ENCODE assay signal across 20 cellular contexts in the genomic region with DNA sequence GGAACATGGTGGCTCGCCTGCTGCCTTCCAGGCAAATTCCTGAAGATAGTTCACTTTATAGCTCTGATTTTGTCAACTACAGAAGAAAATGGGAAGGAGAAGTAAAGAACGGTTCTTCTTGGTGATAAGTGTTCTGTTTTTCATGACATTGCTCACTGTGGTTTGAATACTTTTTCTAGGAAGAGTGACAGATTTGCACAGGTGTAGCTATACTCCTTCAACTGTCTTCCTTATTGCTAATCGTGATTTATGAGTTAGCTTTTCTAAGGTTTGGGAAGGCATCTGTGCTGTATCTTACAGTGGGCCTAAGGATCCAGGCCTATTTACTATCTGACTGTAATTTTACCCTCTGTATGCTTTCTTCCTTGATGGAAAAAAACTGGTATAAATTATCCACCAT.
"Had no signal": no experiment of that assay in that cellular context is flagged by ENCODE, and none has a peak within 500 bp of the region (broad histone marks: within the 10 kb centered on the region; RNA-seq: fewer than 3 reads in every experiment).

No MANE protein-coding gene starts in this region.

- H3K36me3 ChIP-seq: lower lobe of right lung, ovary, prostate gland, spleen, suprapubic skin, thoracic aorta, tibial artery, upper lobe of right lung had no signal

- H3K4me1 ChIP-seq: lower lobe of right lung, prostate gland, spleen, suprapubic skin, tibial artery, upper lobe of right lung had no signal

- DNase-seq: hippocampal formation; kidney glomerular epithelial cell; left cardiac atrium; lower lobe of right lung; mammary epithelial cell; mesenchymal stem cell; naive thymus-derived CD4-positive, alpha-beta T cell; occipital lobe; ovary; retina; small intestine; spleen; stimulated activated CD4-positive, alpha-beta T cell treated with anti-CD3 and anti-CD28 coated beads, Interleukin-4, amount 100 ng/mL, for 24 hours; stimulated activated naive CD4-positive, alpha-beta T cell; tibial artery; trophoblast cell; upper lobe of right lung had no signal

- H3K27me3 ChIP-seq: ovary, spleen, suprapubic skin, tibial artery, upper lobe of right lung had no signal

- H3K9me3 ChIP-seq: lower lobe of right lung, ovary, prostate gland, spleen, suprapubic skin, thoracic aorta, tibial artery, upper lobe of right lung had no signal

- H3K4me3 ChIP-seq: lower lobe of right lung, ovary, prostate gland, spleen, suprapubic skin, thoracic aorta, tibial artery, upper lobe of right lung had no signal

- H3K27ac ChIP-seq: lower lobe of right lung, ovary, prostate gland, spleen, suprapubic skin, thoracic aorta, tibial artery, upper lobe of right lung had no signal
